Comparison of ENCODE assay signal across 21 cellular contexts in the genomic region with DNA sequence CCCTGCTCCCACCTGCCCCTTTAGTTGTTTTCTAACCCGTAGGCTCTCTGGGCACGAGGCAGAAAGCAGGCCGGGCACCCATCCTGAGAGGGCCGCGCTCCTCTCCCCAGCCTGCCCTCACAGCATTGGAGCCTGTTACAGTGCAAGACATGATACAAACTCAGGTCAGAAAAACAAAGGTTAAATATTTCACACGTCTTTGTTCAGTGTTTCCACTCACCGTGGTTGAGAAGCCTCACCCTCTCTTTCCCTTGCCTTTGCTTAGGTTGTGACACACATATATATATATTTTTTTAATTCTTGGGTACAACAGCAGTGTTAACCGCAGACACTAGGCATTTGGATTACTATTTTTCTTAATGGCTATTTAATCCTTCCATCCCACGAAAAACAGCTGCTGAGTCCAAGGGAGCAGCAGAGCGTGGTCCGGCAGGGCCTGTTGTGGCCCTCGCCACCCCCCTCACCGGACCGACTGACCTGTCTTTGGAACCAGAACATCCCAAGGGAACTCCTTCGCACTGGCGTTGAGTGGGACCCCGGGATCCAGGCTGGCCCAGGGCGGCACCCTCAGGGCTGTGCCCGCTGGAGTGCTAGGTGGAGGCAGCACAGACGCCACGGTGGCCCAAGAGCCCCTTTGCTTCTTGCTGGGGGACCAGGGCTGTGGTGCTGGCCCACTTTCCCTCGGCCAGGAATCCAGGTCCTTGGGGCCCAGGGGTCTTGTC. TPM values are rescaled to one million over a fixed set of nuclear protein-coding genes. Genes with fewer than 3 reads are reported as not detected.
A peak's percentile ranks its signal among the peaks of the same experiment; 100 is the strongest.
DNase-seq lines count a peak whose midpoint lies in the region; ATAC-seq and TF ChIP-seq lines count a peak whose summit lies in the region.
"Had no signal": no experiment of that assay in that cellular context is flagged by ENCODE, and none has a peak within 500 bp of the region (broad histone marks: within the 10 kb centered on the region; RNA-seq: fewer than 3 reads in every experiment).

No MANE protein-coding gene starts in this region.

- H3K4me3 Mint-ChIP-seq in activated naive CD8-positive, alpha-beta T cell treated with anti-CD3 and anti-CD28 coated beads, Interleukin-2, amount 50 U/mL, for 24 hours, result no peak overlapping the region
- no peak overlapping the region for H3K4me3 Mint-ChIP-seq in activated naive CD8-positive, alpha-beta T cell treated with anti-CD3 and anti-CD28 coated beads for 36 hours
- H3K4me3 Mint-ChIP-seq in endothelial cell (ENCODE audit: unreplicated experiment) (peak overlapping the region; percentile 2), nephron progenitor cell (no peak overlapping the region)
- H3K4me3 Mint-ChIP-seq: CD4-positive, alpha-beta T cell; GM23338 had no signal

- no peaks in the 10 kb centered on the region for H3K27me3 ChIP-seq in thymus (ENCODE audit: control insufficient read depth, insufficient read depth)

- H3K27ac Mint-ChIP-seq in activated naive CD8-positive, alpha-beta T cell treated with anti-CD3 and anti-CD28 coated beads, Interleukin-2, amount 50 U/mL, for 24 hours, result no peak overlapping the region
- H3K27ac Mint-ChIP-seq in activated naive CD8-positive, alpha-beta T cell treated with anti-CD3 and anti-CD28 coated beads for 36 hours, result no peak overlapping the region
- H3K27ac Mint-ChIP-seq in endothelial cell (ENCODE audit: unreplicated experiment) (no peak overlapping the region), nephron progenitor cell (peak overlapping the region; percentile 4)
- H3K27ac Mint-ChIP-seq: CD4-positive, alpha-beta T cell; GM23338 had no signal

- peaks cover 2% of the 10 kb centered on the region for H3K4me1 Mint-ChIP-seq in activated naive CD8-positive, alpha-beta T cell treated with anti-CD3 and anti-CD28 coated beads, Interleukin-2, amount 50 U/mL, for 24 hours
- H3K4me1 Mint-ChIP-seq in activated naive CD8-positive, alpha-beta T cell treated with anti-CD3 and anti-CD28 coated beads for 36 hours, result no peaks in the 10 kb centered on the region
- H3K4me1 Mint-ChIP-seq in endothelial cell (ENCODE audit: unreplicated experiment) (peaks cover 7% of the 10 kb centered on the region), nephron progenitor cell (no peaks in the 10 kb centered on the region)
- H3K4me1 Mint-ChIP-seq: GM23338 had no signal

- in situ Hi-C loops in KBM-7 (cut with MboI; ENCODE audit: low pct_unique_long_range_greater_than_20kb, low sequenced_read_pairs), result no loop called here

- H3K27ac ChIP-seq in thymus (ENCODE audit: low read depth), result peak overlapping the region; percentile 20

- peaks cover 7% of the 10 kb centered on the region for H3K9me3 Mint-ChIP-seq in activated naive CD8-positive, alpha-beta T cell treated with anti-CD3 and anti-CD28 coated beads, Interleukin-2, amount 50 U/mL, for 24 hours
- H3K9me3 Mint-ChIP-seq in activated naive CD8-positive, alpha-beta T cell treated with anti-CD3 and anti-CD28 coated beads for 36 hours, result peaks cover 14% of the 10 kb centered on the region
- H3K9me3 Mint-ChIP-seq in endothelial cell (ENCODE audit: unreplicated experiment), result no peaks in the 10 kb centered on the region
- H3K9me3 Mint-ChIP-seq in nephron progenitor cell, result peaks cover 32% of the 10 kb centered on the region
- H3K9me3 Mint-ChIP-seq: GM23338 had no signal

- ATAC-seq in activated naive CD8-positive, alpha-beta T cell treated with anti-CD3 and anti-CD28 coated beads, Interleukin-2, amount 50 U/mL, for 24 hours, result peak; percentile 52
- ATAC-seq: GM23338, HepG2 had no signal

- WGBS in thymus, result 92% methylated on average over 22 of the region's 22 CpGs

- H3K36me3 ChIP-seq in thymus (ENCODE audit: control insufficient read depth, insufficient read depth), result peaks cover 40% of the 10 kb centered on the region

- peaks cover 40% of the 10 kb centered on the region for H3K36me3 Mint-ChIP-seq in activated naive CD8-positive, alpha-beta T cell treated with anti-CD3 and anti-CD28 coated beads, Interleukin-2, amount 50 U/mL, for 24 hours (ENCODE audit: low read depth)
- H3K36me3 Mint-ChIP-seq in activated naive CD8-positive, alpha-beta T cell treated with anti-CD3 and anti-CD28 coated beads for 36 hours, result peaks cover 52% of the 10 kb centered on the region
- H3K36me3 Mint-ChIP-seq in endothelial cell (ENCODE audit: low read depth, unreplicated experiment) (peaks cover 49% of the 10 kb centered on the region), nephron progenitor cell (ENCODE audit: low read depth) (peaks cover 72% of the 10 kb centered on the region)

- no peaks in the 10 kb centered on the region for H3K27me3 Mint-ChIP-seq in activated naive CD8-positive, alpha-beta T cell treated with anti-CD3 and anti-CD28 coated beads, Interleukin-2, amount 50 U/mL, for 24 hours
- H3K27me3 Mint-ChIP-seq in activated naive CD8-positive, alpha-beta T cell treated with anti-CD3 and anti-CD28 coated beads for 36 hours, result no peaks in the 10 kb centered on the region
- H3K27me3 Mint-ChIP-seq in endothelial cell (ENCODE audit: unreplicated experiment) (peaks cover 15% of the 10 kb centered on the region), nephron progenitor cell (ENCODE audit: low read depth, poor library complexity) (peaks cover 4% of the 10 kb centered on the region)
- H3K27me3 Mint-ChIP-seq: CD4-positive, alpha-beta T cell had no signal

- DNase-seq in activated naive CD8-positive, alpha-beta T cell treated with anti-CD3 and anti-CD28 coated beads, Interleukin-2, amount 50 U/mL, for 24 hours, result no peak
- DNase-seq in activated naive CD8-positive, alpha-beta T cell treated with anti-CD3 and anti-CD28 coated beads for 36 hours, result no peak
- DNase-seq in endothelial cell (ENCODE audit: low spot score) (no peak), nephron progenitor cell (no peak), Ammon's horn (ENCODE audit: low spot score) (no peak), NCI-H2171 treated with DMSO at 0.1 percent for 48 hours (lab: John Stamatoyannopoulos, UW) (no peak), KBM-7 (no peak)
- DNase-seq: CD4-positive, alpha-beta T cell; DMS153; GF-D8; KG1; NCI-H1417; NCI-H187; NCI-H2107; NCI-H2227 treated with DMSO at 0.1 percent for 48 hours; NCI-H524; NCI-H82 had no signal

- H3K9me3 ChIP-seq in thymus (ENCODE audit: control insufficient read depth), result peaks cover 8% of the 10 kb centered on the region

- peaks cover 19% of the 10 kb centered on the region for H3K4me1 ChIP-seq in thymus (ENCODE audit: control insufficient read depth, insufficient read depth, low read length)

- TF ChIP-seq CTCF in endothelial cell (IDR thresholded peaks at IDR 0.05; ENCODE audit: unreplicated experiment), result no peak
- no peak for TF ChIP-seq CTCF in nephron progenitor cell (IDR thresholded peaks at IDR 0.05)

- H3K4me3 ChIP-seq in thymus (ENCODE audit: low read length), result no peak overlapping the region
- H3K4me3 ChIP-seq: GM23338 had no signal

RNA-seq across cellular contexts. Expression of a gene that starts 48.5 kb away (rescaled TPM):
- not detected for total RNA-seq in activated naive CD8-positive, alpha-beta T cell treated with anti-CD3 and anti-CD28 coated beads for 36 hours
- not detected for total RNA-seq in endothelial cell (ENCODE audit: unreplicated experiment)
- 0.14 TPM for polyA plus RNA-seq in thymus
- total RNA-seq: CD4-positive, alpha-beta T cell; GM23338; HepG2; M059J had no signal
- polyA plus RNA-seq: GM23338, HepG2 had no signal
